In the genomic region with DNA sequence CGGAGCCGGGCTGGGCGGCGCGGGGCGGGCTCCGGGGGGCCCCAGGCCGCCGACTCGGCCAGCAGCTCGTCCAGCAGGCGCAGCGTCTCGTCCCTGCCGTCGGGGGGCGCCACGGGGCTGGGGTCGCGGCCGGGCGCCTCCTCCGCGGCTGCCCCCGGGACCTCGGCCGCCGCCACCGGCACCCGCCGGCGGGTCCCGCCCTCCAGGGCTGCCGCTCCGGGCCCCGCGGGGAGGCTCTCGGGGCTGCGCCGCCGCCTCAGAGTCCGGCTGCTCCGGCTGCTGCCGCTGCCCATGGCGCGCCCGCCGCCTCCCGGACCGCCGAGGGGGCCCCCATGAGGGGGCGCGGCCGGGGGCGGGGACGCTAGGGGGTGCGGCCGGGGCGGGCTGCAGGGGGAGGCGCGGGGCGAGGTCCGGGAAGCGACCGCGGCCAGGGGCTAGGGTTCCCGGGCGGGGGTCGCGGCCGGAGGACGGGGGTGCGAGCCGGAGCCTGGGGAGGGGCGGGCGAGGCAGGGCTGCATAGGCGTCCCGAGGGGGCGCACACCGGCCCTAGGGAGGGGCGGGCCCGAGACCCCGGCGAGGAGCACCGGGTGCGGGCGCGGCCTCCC, we compare ENCODE assay signal across 8 cellular contexts. TPM values are rescaled to one million over a fixed set of nuclear protein-coding genes. Genes with fewer than 3 reads are reported as not detected.
A peak's percentile ranks its signal among the peaks of the same experiment; 100 is the strongest.
DNase-seq lines count a peak whose midpoint lies in the region; ATAC-seq and TF ChIP-seq lines count a peak whose summit lies in the region.

A gene with protein sequence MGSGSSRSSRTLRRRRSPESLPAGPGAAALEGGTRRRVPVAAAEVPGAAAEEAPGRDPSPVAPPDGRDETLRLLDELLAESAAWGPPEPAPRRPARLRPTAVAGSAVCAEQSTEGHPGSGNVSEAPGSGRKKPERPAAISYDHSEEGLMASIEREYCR (minus strand): TSS at position 481 of the 605 bp plus-strand sequence. CDS start 188 bp downstream, at position 293.

- TF ChIP-seq CTCF in brain (conservative IDR thresholded peaks at IDR 0.05): no peak

- H3K9me3 Mint-ChIP-seq in brain: peaks cover 0 to 9% (median 0%) of the 10 kb centered on the region in 5 experiments

- H3K9ac ChIP-seq in subcutaneous abdominal adipose tissue (ENCODE audit: low read length in 5 of 5): peak within 1 kb of the TSS in 4 of 5 donors; percentile 44 to 74 (median 48)

- ATAC-seq in GM19035 (IDR thresholded peaks at IDR 0.05; ENCODE audit: unreplicated experiment): peak; percentile 30

- H3K27ac ChIP-seq in subcutaneous abdominal adipose tissue (ENCODE audit: low read depth, low read length): peak within 1 kb of the TSS; percentile 67

- peaks cover 5 to 38% (median 24%) of the 10 kb centered on the region in 5 donors for H3K27me3 ChIP-seq in subcutaneous abdominal adipose tissue (ENCODE audit: control insufficient read depth in 5 of 5, insufficient read depth in 4 of 5, low read length in 5 of 5)

- H3K4me1 Mint-ChIP-seq in brain: peaks cover 31% of the 10 kb centered on the region

- H3K27ac Mint-ChIP-seq in brain: peak within 1 kb of the TSS; percentile 51 to 76 (median 68)

- H3K4me3 ChIP-seq in subcutaneous abdominal adipose tissue (ENCODE audit: low read depth in 1 of 5, low read length in 5 of 5): peak within 1 kb of the TSS; percentile 44 to 68 (median 63)

- H3K36me3 ChIP-seq in subcutaneous abdominal adipose tissue (ENCODE audit: control insufficient read depth in 5 of 5, insufficient read depth in 5 of 5, low read length in 5 of 5): no peaks in the 10 kb centered on the region

- H3K4me3 Mint-ChIP-seq in brain: peak within 1 kb of the TSS; percentile 80 to 93 (median 92)

- peaks cover 4 to 22% (median 17%) of the 10 kb centered on the region in 5 donors for H3K4me1 ChIP-seq in subcutaneous abdominal adipose tissue (ENCODE audit: control insufficient read depth in 5 of 5, insufficient read depth in 5 of 5, low read length in 5 of 5)

- H3K9me3 ChIP-seq in subcutaneous abdominal adipose tissue (ENCODE audit: control insufficient read depth in 5 of 5, low read length in 5 of 5): no peaks in the 10 kb centered on the region

- DNase-seq in CD1c-positive myeloid dendritic cell (ENCODE audit: extremely low spot score) (peak; percentile 6), HuH-7 (ENCODE audit: low spot score) (peak; percentile 74), kidney tubule cell (ENCODE audit: low spot score) (peak; percentile 54), NCI-H1092 (lab: John Stamatoyannopoulos, UW) (no peak), SHP77 (lab: John Stamatoyannopoulos, UW) (no peak)

- peaks cover 86% of the 10 kb centered on the region for H3K27me3 Mint-ChIP-seq in brain

- no peaks in the 10 kb centered on the region for H3K36me3 Mint-ChIP-seq in brain

RNA-seq across cellular contexts. Expression of the gene that starts here (rescaled TPM):
- 1.7 TPM for polyA plus RNA-seq in brain (ENCODE audit: insufficient read depth, low read depth, low replicate concordance)

Comparison
In these comparisons a context has a peak if more than half of its experiments do, and no peak if none do; other contexts are left out.
1. DNase-seq: peak in CD1c-positive myeloid dendritic cell (single experiment), HuH-7 (single experiment) and kidney tubule cell (single experiment); none in NCI-H1092 (single experiment) and SHP77 (0 of 2).